ENCODE assay signal across 2 cellular contexts in genomic region chr12:94162108-94162507, GRCh38.
TF ChIP-seq lines count a peak whose summit lies in the region.

No MANE protein-coding gene starts in this region.

TF ChIP-seq in HepG2, 621 proteins besides CTCF, POLR2A, EP300 and RAD21:
- peak; percentile 50; the same call in 1 of the 2 replicates for TF ChIP-seq ZMYM3 (CRISPR knock-in tag; IDR thresholded peaks at IDR 0.05)
- TF ChIP-seq HES4 (CRISPR knock-in tag; IDR thresholded peaks at IDR 0.05; ENCODE audit: borderline replicate concordance), result no peak
- no peak for TF ChIP-seq ZNF740 (CRISPR knock-in tag; IDR thresholded peaks at IDR 0.05)

TF ChIP-seq in H1, 55 proteins besides CTCF, POLR2A, EP300 and RAD21:
- TF ChIP-seq TCF12 (IDR thresholded peaks at IDR 0.05; ENCODE audit: low read depth, low read length), result no peak
- TF ChIP-seq KDM1A (IDR thresholded peaks at IDR 0.05; ENCODE audit: borderline replicate concordance, low read length), result peak; percentile 43; the same call in 1 of the 2 replicates
